Comparison of ENCODE assay signal across 1 cellular context in genomic region chr17:78186689-78187595, GRCh38.
TF ChIP-seq lines count a peak whose summit lies in the region.

AFMID (plus strand) TSS chr17:78187362; CDS start chr17:78187371, 9 bp downstream.
TK1 (minus strand) TSS chr17:78187052; CDS start chr17:78186994, 58 bp downstream.

TF ChIP-seq in K562, 482 proteins besides CTCF, POLR2A, EP300 and RAD21 (continued from another document and continues in another):
- TF ChIP-seq TRIM25 (IDR thresholded peaks at IDR 0.05; ENCODE audit: borderline replicate concordance) (no peak), HMG20B (CRISPR knock-in tag; IDR thresholded peaks at IDR 0.05) (no peak), RBBP5 (IDR thresholded peaks at IDR 0.05; ENCODE audit: borderline replicate concordance, insufficient read depth, low read length, poor library complexity, severe bottlenecking) (no peak), ZBTB40 (IDR thresholded peaks at IDR 0.05) (no peak; the same call in 1 of the 2 replicates), ZBTB40 (CRISPR knock-in tag; IDR thresholded peaks at IDR 0.05) (no peak), TAL1 (IDR thresholded peaks at IDR 0.05) (no peak), BRF2 (IDR thresholded peaks at IDR 0.05; ENCODE audit: borderline replicate concordance, insufficient read depth, insufficient read length) (no peak), IFI16 (CRISPR knock-in tag; IDR thresholded peaks at IDR 0.05) (no peak), SREBF2 (CRISPR knock-in tag; IDR thresholded peaks at IDR 0.05) (no peak), DNMT1 (IDR thresholded peaks at IDR 0.05) (no peak), NCOA6 (IDR thresholded peaks at IDR 0.05) (no peak), TAF1 (IDR thresholded peaks at IDR 0.05; ENCODE audit: control insufficient read depth, extremely low read depth, insufficient read depth, low read length, severe bottlenecking) (peak; percentile 83), EGR1 (conservative IDR thresholded peaks at IDR 0.05) (peak; percentile 81), ZNF707 (CRISPR knock-in tag; conservative IDR thresholded peaks at IDR 0.05) (no peak; the same call in 1 of the 2 replicates), ZBTB11 (CRISPR knock-in tag; IDR thresholded peaks at IDR 0.05) (peak in 1 of 3 experiments; percentile 25; a peak in 1 of 6 replicates), MGA (IDR thresholded peaks at IDR 0.05) (peak; percentile 84), FOXJ3 (CRISPR knock-in tag; IDR thresholded peaks at IDR 0.05) (no peak), NFE2L1 (tag; IDR thresholded peaks at IDR 0.05; ENCODE audit: borderline replicate concordance, low read depth) (no peak), DDX20 (tag; IDR thresholded peaks at IDR 0.05; ENCODE audit: low read depth) (no peak), ETS1 (conservative IDR thresholded peaks at IDR 0.05; ENCODE audit: control insufficient read depth, low read depth, low read length) (peak; percentile 9; the same call in 1 of the 2 replicates)
